In genomic region chr7:2314956-2315530, GRCh38 we compare ENCODE assay signal across 8 cellular contexts. TPM values are rescaled to one million over a fixed set of nuclear protein-coding genes. Genes with fewer than 3 reads are reported as not detected.
DNase-seq lines count a peak whose midpoint lies in the region; ATAC-seq, FAIRE-seq and TF ChIP-seq lines count a peak whose summit lies in the region.
"Not testable (repeated sequence)": the region's sequence is repeated elsewhere in the genome, so short reads cannot be mapped to it uniquely, and the experiment has no call there.

No MANE protein-coding gene starts in this region.

- H4K20me1 ChIP-seq in Karpas-422 (ENCODE audit: insufficient read depth, low read depth, low read length): not testable (repeated sequence)

- not testable (repeated sequence) for TF ChIP-seq CTCF in AG04449 (IDR thresholded peaks at IDR 0.05; ENCODE audit: insufficient read depth, low read length, missing control alignments); WI38 (IDR thresholded peaks at IDR 0.05; ENCODE audit: low read depth, low read length); fibroblast of mammary gland (conservative IDR thresholded peaks at IDR 0.05; ENCODE audit: control insufficient read depth, insufficient read depth, low read depth, low read length); left lung (IDR thresholded peaks at IDR 0.05); neutrophil (IDR thresholded peaks at IDR 0.05); suprapubic skin (IDR thresholded peaks at IDR 0.05)

- not testable (repeated sequence) for ATAC-seq in left lung

- peak; percentile 43 for FAIRE-seq in GM12891 (lab: Jason Lieb, UNC)

- intact Hi-C loops in left lung (cut with DNase I): loop anchor here in 1 of 2 donors (10.0 kb wide), 1 partner anchor 70 kb away; the partner anchor contains the start of genes MRM2 and NUDT1

- not testable (repeated sequence) for H3K27ac ChIP-seq in Karpas-422 (ENCODE audit: low read length); suprapubic skin
- H3K27ac ChIP-seq in left lung: peak overlapping the region in 1 of 2 donors; percentile 64
- peak overlapping the region; percentile 79 for H3K27ac ChIP-seq in neutrophil

- H3K4me3 ChIP-seq in AG04449 (ENCODE audit: low read depth, low read length) (peak overlapping the region; percentile 70), Karpas-422 (ENCODE audit: low read length) (peak overlapping the region; percentile 44; the same call in 1 of the 2 replicates), WI38 (ENCODE audit: low read depth, low read length) (peak overlapping the region; percentile 82), fibroblast of mammary gland (ENCODE audit: control insufficient read depth, low read depth, low read length) (peak overlapping the region; percentile 60), left lung (peak overlapping the region; percentile 89 to 91), neutrophil (ENCODE audit: low read depth in 1 of 2, low read length in 1 of 2) (peak overlapping the region; percentile 64 to 76), suprapubic skin (peak overlapping the region; percentile 98)

- TF ChIP-seq POLR2A in GM12891 (IDR thresholded peaks at IDR 0.05; ENCODE audit: low read depth, low read length); suprapubic skin (IDR thresholded peaks at IDR 0.05): not testable (repeated sequence)

- H3K9me3 ChIP-seq in Karpas-422 (ENCODE audit: low read length); left lung; neutrophil; suprapubic skin: not testable (repeated sequence)

- H3K9ac ChIP-seq in Karpas-422 (ENCODE audit: low read length): not testable (repeated sequence)

- POLR2A ChIA-PET in AG04449 (lab: Yijun Ruan, JAX): not testable (repeated sequence)

- DNase-seq in AG04449 (ENCODE audit: low read depth, low spot score); GM12891 (ENCODE audit: insufficient read length, low spot score); Karpas-422; fibroblast of mammary gland (ENCODE audit: low read depth); left lung; suprapubic skin (ENCODE audit: low spot score in 2 of 2): not testable (repeated sequence)

- H3K4me2 ChIP-seq in Karpas-422 (ENCODE audit: low read depth, low read length, poor library complexity, severe bottlenecking): peak overlapping the region; percentile 46

- H3K36me3 ChIP-seq in Karpas-422 (ENCODE audit: insufficient read depth, low read length); left lung; neutrophil; suprapubic skin: not testable (repeated sequence)

- CTCF ChIA-PET in AG04449 (lab: Yijun Ruan, JAX): not testable (repeated sequence)

- not testable (repeated sequence) for TF ChIP-seq EP300 in suprapubic skin (IDR thresholded peaks at IDR 0.05)

- not testable (repeated sequence) for H3K9me2 ChIP-seq in Karpas-422 (replicated peaks; ENCODE audit: insufficient read depth, low read length)

- WGBS in suprapubic skin: 82% methylated on average over 3 of the region's 3 CpGs

- H3K79me2 ChIP-seq in Karpas-422 (ENCODE audit: low read length): not testable (repeated sequence)

- peaks cover 16% of the 10 kb centered on the region for H3K4me1 ChIP-seq in Karpas-422 (ENCODE audit: low read length)
- not testable (repeated sequence) for H3K4me1 ChIP-seq in left lung
- H3K4me1 ChIP-seq in neutrophil (ENCODE audit: control insufficient read depth in 1 of 2, insufficient read depth in 1 of 2, low read depth in 1 of 2, low read length in 1 of 2): peaks cover 11 to 16% of the 10 kb centered on the region in 2 experiments
- peaks cover 27% of the 10 kb centered on the region for H3K4me1 ChIP-seq in suprapubic skin

- not testable (repeated sequence) for H3K27me3 ChIP-seq in Karpas-422 (ENCODE audit: low read length); left lung; neutrophil; suprapubic skin

- not testable (repeated sequence) for H2AFZ ChIP-seq in Karpas-422 (ENCODE audit: low read length)

RNA-seq across cellular contexts. Expression of gene SNX8, which starts 0.8 kb away (rescaled TPM):
- polyA plus RNA-seq in GM12891 (2012; ENCODE audit: low read depth, missing spikeins): 89.1 TPM
- total RNA-seq in Karpas-422 (2014; rRNA removed; shearing (Covaris generic); ENCODE audit: low replicate concordance): 2.6 and 6.3 TPM in 2 replicates
- total RNA-seq in left lung: 10 to 100 TPM; 48.2 to 60.5 TPM
- total RNA-seq in suprapubic skin: 10 to 100 TPM; 13.7 to 35.1 (median 19.3) TPM

RNA-seq across cellular contexts. Expression of gene EIF3B, which starts 39.6 kb away (rescaled TPM):
- polyA plus RNA-seq in GM12891 (2012; ENCODE audit: low read depth, missing spikeins): 131 TPM
- total RNA-seq in Karpas-422 (2014; rRNA removed; shearing (Covaris generic); ENCODE audit: low replicate concordance): 87.0 and 152 TPM in 2 replicates
- total RNA-seq in left lung (100 to 1,000 TPM in 1 of 2 donors, 10 to 100 TPM in 1; 91.4 to 131 TPM), suprapubic skin (100 to 1,000 TPM; 136 to 158 (median 139) TPM)

Comparison
In these comparisons a context has a peak if more than half of its experiments do, and no peak if none do; other contexts are left out.
1. H3K4me3 ChIP-seq: peak in every context shown above with its lines; median percentile 98 in suprapubic skin; 90 in left lung; 82 in WI38; 70 in AG04449; 70 in neutrophil; 60 in fibroblast of mammary gland; 44 in Karpas-422.